Comparison of ENCODE assay signal across 2 cellular contexts in the genomic region with DNA sequence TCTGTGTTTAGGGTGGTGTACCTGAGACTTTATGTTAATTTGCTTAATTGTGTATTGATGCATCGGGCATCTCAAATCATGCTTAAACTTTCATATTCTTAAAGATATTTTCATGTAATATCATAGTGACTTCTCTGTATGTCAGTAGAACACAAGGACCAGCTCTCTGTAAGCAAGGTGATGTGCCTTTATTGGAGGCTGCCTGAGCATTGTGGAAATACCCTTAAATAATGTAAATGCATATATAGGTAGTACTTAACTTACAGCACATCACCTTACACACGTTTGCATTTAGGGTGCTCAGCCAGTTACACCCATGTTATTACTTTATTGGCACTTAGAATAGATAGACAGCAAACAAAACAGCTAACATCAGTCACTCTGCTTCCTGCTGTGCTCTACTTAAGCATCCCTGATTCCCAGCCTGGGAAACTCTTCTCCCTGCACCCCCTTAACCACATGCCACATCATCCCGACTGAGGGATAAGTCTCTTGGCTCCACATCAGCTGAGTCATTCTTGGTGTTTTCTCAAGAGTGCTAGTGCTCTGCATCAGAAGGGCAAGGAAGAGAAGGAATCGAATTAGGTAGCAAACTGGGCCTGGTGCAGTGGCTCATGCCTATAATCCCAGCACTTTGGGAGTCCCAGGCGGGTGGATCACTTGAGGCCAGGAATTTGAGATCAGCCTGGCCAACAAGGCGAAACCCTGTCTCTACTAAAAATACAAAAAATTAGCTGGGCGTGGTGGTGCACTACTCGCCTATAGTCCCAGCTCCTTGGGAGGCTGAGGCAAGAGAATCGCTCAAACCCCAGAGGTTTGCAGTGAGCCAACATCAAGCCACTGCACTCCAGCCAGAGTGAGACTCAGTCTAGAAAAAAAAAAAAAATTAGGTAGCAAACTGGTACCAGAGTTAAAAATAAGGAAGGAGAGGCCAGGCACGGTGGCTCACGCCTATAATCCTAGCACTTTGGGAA.
A peak's percentile ranks its signal among the peaks of the same experiment; 100 is the strongest.
TF ChIP-seq lines count a peak whose summit lies in the region.

No MANE protein-coding gene starts in this region.

TF ChIP-seq in A549, 52 proteins besides CTCF, POLR2A, EP300 and RAD21 (continues in another document):
- TF ChIP-seq FOSB (CRISPR knock-in tag; IDR thresholded peaks at IDR 0.05) (no peak), ATOH8 (CRISPR knock-in tag; IDR thresholded peaks at IDR 0.05; ENCODE audit: low read depth) (peak; percentile 58; the same call in 1 of the 2 replicates), POLR2AphosphoS2 (conservative IDR thresholded peaks at IDR 0.05; ENCODE audit: low read length) (no peak), NR3C1 (IDR thresholded peaks at IDR 0.05) (no peak), FOXS1 (CRISPR knock-in tag; IDR thresholded peaks at IDR 0.05) (no peak), MAFK (IDR thresholded peaks at IDR 0.05; ENCODE audit: partially characterized antibody) (peak; percentile 96), HEYL (CRISPR knock-in tag; IDR thresholded peaks at IDR 0.05) (no peak), RFX5 (IDR thresholded peaks at IDR 0.05) (no peak), RARB (CRISPR knock-in tag; IDR thresholded peaks at IDR 0.05) (peak; percentile 66; the same call in 1 of the 2 replicates), ZSCAN20 (CRISPR knock-in tag; IDR thresholded peaks at IDR 0.05) (no peak), EHMT2 (IDR thresholded peaks at IDR 0.05; ENCODE audit: low read depth) (no peak), CBX8 (IDR thresholded peaks at IDR 0.05) (no peak), MAZ (IDR thresholded peaks at IDR 0.05; ENCODE audit: borderline replicate concordance, low read depth, low read length) (no peak), FOSL2 (IDR thresholded peaks at IDR 0.05) (peak; percentile 67), FOSL2 (CRISPR knock-in tag; IDR thresholded peaks at IDR 0.05) (peak; percentile 93), BHLHE40 (IDR thresholded peaks at IDR 0.05; ENCODE audit: low read depth, low read length) (no peak), TFCP2L1 (CRISPR knock-in tag; IDR thresholded peaks at IDR 0.05) (no peak), E2F6 (IDR thresholded peaks at IDR 0.05; ENCODE audit: borderline replicate concordance, low read depth) (peak; percentile 29; the same call in 1 of the 2 replicates), CHD2 (IDR thresholded peaks at IDR 0.05; ENCODE audit: low read length, partially characterized antibody) (no peak), CHD4 (IDR thresholded peaks at IDR 0.05; ENCODE audit: borderline replicate concordance) (no peak), ZFP36 (IDR thresholded peaks at IDR 0.05; ENCODE audit: borderline replicate concordance, partially characterized antibody) (no peak), ZNF302 (CRISPR knock-in tag; IDR thresholded peaks at IDR 0.05) (no peak), MAX (IDR thresholded peaks at IDR 0.05) (peak; percentile 88), USF2 (IDR thresholded peaks at IDR 0.05) (0 out of 2 replicates have a peak, but pooled peaks have one; percentile 2), MYC (IDR thresholded peaks at IDR 0.05; ENCODE audit: borderline replicate concordance, low read length) (peak; percentile 57; the same call in 1 of the 2 replicates), JUN (IDR thresholded peaks at IDR 0.05) (peak; percentile 63 to 72; a peak in 3 of 5 replicates)
- TF ChIP-seq, protein P1, sequence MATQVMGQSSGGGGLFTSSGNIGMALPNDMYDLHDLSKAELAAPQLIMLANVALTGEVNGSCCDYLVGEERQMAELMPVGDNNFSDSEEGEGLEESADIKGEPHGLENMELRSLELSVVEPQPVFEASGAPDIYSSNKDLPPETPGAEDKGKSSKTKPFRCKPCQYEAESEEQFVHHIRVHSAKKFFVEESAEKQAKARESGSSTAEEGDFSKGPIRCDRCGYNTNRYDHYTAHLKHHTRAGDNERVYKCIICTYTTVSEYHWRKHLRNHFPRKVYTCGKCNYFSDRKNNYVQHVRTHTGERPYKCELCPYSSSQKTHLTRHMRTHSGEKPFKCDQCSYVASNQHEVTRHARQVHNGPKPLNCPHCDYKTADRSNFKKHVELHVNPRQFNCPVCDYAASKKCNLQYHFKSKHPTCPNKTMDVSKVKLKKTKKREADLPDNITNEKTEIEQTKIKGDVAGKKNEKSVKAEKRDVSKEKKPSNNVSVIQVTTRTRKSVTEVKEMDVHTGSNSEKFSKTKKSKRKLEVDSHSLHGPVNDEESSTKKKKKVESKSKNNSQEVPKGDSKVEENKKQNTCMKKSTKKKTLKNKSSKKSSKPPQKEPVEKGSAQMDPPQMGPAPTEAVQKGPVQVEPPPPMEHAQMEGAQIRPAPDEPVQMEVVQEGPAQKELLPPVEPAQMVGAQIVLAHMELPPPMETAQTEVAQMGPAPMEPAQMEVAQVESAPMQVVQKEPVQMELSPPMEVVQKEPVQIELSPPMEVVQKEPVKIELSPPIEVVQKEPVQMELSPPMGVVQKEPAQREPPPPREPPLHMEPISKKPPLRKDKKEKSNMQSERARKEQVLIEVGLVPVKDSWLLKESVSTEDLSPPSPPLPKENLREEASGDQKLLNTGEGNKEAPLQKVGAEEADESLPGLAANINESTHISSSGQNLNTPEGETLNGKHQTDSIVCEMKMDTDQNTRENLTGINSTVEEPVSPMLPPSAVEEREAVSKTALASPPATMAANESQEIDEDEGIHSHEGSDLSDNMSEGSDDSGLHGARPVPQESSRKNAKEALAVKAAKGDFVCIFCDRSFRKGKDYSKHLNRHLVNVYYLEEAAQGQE (IDR thresholded peaks at IDR 0.05), result no peak
- TF ChIP-seq, protein P2, sequence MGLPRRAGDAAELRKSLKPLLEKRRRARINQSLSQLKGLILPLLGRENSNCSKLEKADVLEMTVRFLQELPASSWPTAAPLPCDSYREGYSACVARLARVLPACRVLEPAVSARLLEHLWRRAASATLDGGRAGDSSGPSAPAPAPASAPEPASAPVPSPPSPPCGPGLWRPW (IDR thresholded peaks at IDR 0.05), result no peak

TF ChIP-seq in H1, 55 proteins besides CTCF, POLR2A, EP300 and RAD21:
- TF ChIP-seq SIRT6 (IDR thresholded peaks at IDR 0.05; ENCODE audit: low read length), result no peak
- TF ChIP-seq SRF (IDR thresholded peaks at IDR 0.05; ENCODE audit: low read depth, low read length), result no peak
- TF ChIP-seq TAF7 (optimal IDR thresholded peaks at IDR 0.05; ENCODE audit: borderline replicate concordance, low read depth, low read length), result no peak
- no peak for TF ChIP-seq BCL11A (IDR thresholded peaks at IDR 0.05; ENCODE audit: low read depth in 2 of 2, low read length in 2 of 2)
- peak; percentile 95 for TF ChIP-seq BACH1 (IDR thresholded peaks at IDR 0.05; ENCODE audit: low read length)
- 0 out of 2 replicates have a peak, but pooled peaks have one; percentile 14 for TF ChIP-seq MAX (IDR thresholded peaks at IDR 0.05)
- TF ChIP-seq TAF1 (IDR thresholded peaks at IDR 0.05; ENCODE audit: low read depth, low read length), result peak; percentile 72
- peak; percentile 37; the same call in 1 of the 2 replicates for TF ChIP-seq TBP (IDR thresholded peaks at IDR 0.05; ENCODE audit: low read depth, low read length)
- no peak for TF ChIP-seq CHD1 (IDR thresholded peaks at IDR 0.05; ENCODE audit: low read depth, low read length)
- TF ChIP-seq RFX5 (IDR thresholded peaks at IDR 0.05; ENCODE audit: borderline replicate concordance, low read depth, low read length), result no peak
- no peak for TF ChIP-seq RXRA (IDR thresholded peaks at IDR 0.05; ENCODE audit: insufficient read depth, low read depth, low read length)
- peak; percentile 83 for TF ChIP-seq MAFK (IDR thresholded peaks at IDR 0.05; ENCODE audit: low read depth, low read length)
- TF ChIP-seq TCF12 (IDR thresholded peaks at IDR 0.05; ENCODE audit: low read depth, low read length), result no peak
- TF ChIP-seq, protein P3, sequence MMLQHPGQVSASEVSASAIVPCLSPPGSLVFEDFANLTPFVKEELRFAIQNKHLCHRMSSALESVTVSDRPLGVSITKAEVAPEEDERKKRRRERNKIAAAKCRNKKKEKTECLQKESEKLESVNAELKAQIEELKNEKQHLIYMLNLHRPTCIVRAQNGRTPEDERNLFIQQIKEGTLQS (IDR thresholded peaks at IDR 0.05; ENCODE audit: insufficient read depth, low read depth, low read length), result no peak
- TF ChIP-seq RNF2 (IDR thresholded peaks at IDR 0.05; ENCODE audit: borderline replicate concordance, low read depth, low read length, missing control alignments, poor library complexity, severe bottlenecking), result no peak
- TF ChIP-seq HDAC6 (IDR thresholded peaks at IDR 0.05; ENCODE audit: low read depth, low read length), result no peak
- no peak for TF ChIP-seq CBX8 (IDR thresholded peaks at IDR 0.05; ENCODE audit: borderline replicate concordance, low read depth, low read length)
- no peak for TF ChIP-seq USF2 (IDR thresholded peaks at IDR 0.05; ENCODE audit: low read length)
- TF ChIP-seq CTBP2 (IDR thresholded peaks at IDR 0.05; ENCODE audit: borderline replicate concordance, insufficient read depth, insufficient read length, low read length), result no peak
- no peak for TF ChIP-seq KDM4A (IDR thresholded peaks at IDR 0.05; ENCODE audit: low read depth, low read length, severe bottlenecking)
- no peak for TF ChIP-seq SP1 (IDR thresholded peaks at IDR 0.05; ENCODE audit: low read depth, low read length)
- no peak for TF ChIP-seq CHD2 (IDR thresholded peaks at IDR 0.05; ENCODE audit: low read length)
- TF ChIP-seq NANOG (IDR thresholded peaks at IDR 0.05; ENCODE audit: insufficient read depth, low read depth, low read length, poor library complexity, severe bottlenecking), result peak; percentile 43
- TF ChIP-seq RBBP5 (IDR thresholded peaks at IDR 0.05; ENCODE audit: borderline replicate concordance, low read depth, low read length), result no peak
